In genomic region chr16:84763629-84764028, GRCh38 we compare ENCODE assay signal across 15 cellular contexts.
"Had no signal": no experiment of that assay in that cellular context is flagged by ENCODE, and none has a peak within 500 bp of the region (broad histone marks: within the 10 kb centered on the region; RNA-seq: fewer than 3 reads in every experiment).

No MANE protein-coding gene starts in this region.

- H3K27me3 ChIP-seq: adrenal gland, esophagus squamous epithelium, tibial artery, uterus had no signal

- DNase-seq: activated CD4-positive, alpha-beta T cell treated with anti-CD3 and anti-CD28 coated beads, Interleukin-2, amount 10 ng/mL, durations not matched to agents 7 days and 5 days; activated CD8-positive, alpha-beta memory T cell treated with anti-CD3 and anti-CD28 coated beads for 24 hours; activated gamma-delta T cell; adrenal gland; effector CD8-positive, alpha-beta T cell; esophagus squamous epithelium; left cardiac atrium; stimulated activated CD8-positive, alpha-beta memory T cell treated with anti-CD3 and anti-CD28 coated beads, Interleukin-4, amount 100 ng/mL, for 48 hours; stimulated activated naive CD4-positive, alpha-beta T cell; tibial artery; uterus had no signal

- H3K27ac Mint-ChIP-seq: activated CD4-positive, alpha-beta T cell treated with anti-CD3 and anti-CD28 coated beads, Interleukin-2, amount 10 ng/mL, durations not matched to agents 7 days and 5 days; natural killer cell treated with Interleukin-12 subunit alpha and Interleukin-12 subunit beta and Interleukin-15 and Interleukin-18, amount 100 ng/mL, for 72 hours had no signal

- H3K4me3 Mint-ChIP-seq: activated CD4-positive, alpha-beta T cell treated with anti-CD3 and anti-CD28 coated beads, Interleukin-2, amount 10 ng/mL, durations not matched to agents 7 days and 5 days; dendritic cell treated with granulocyte-macrophage colony-stimulating factor and Interleukin-4, amounts not matched to agents 40 ng/mL and 50 ng/mL, for 4 days; natural killer cell treated with Interleukin-12 subunit alpha and Interleukin-12 subunit beta and Interleukin-15 and Interleukin-18, amount 100 ng/mL, for 72 hours had no signal

- H3K36me3 ChIP-seq: uterus had no signal

- H3K9me3 Mint-ChIP-seq: activated CD4-positive, alpha-beta T cell treated with anti-CD3 and anti-CD28 coated beads, Interleukin-2, amount 10 ng/mL, durations not matched to agents 7 days and 5 days; activated naive CD4-positive, alpha-beta T cell treated with anti-CD3 and anti-CD28 coated beads, Interleukin-2, amount 50 U/mL, for 72 hours; dendritic cell treated with granulocyte-macrophage colony-stimulating factor and Interleukin-4, amounts not matched to agents 40 ng/mL and 50 ng/mL, for 4 days; natural killer cell treated with Interleukin-12 subunit alpha and Interleukin-12 subunit beta and Interleukin-15 and Interleukin-18, amount 100 ng/mL, for 72 hours had no signal

- H3K27ac ChIP-seq: adrenal gland, esophagus squamous epithelium, parathyroid adenoma, tibial artery, uterus had no signal

- H3K4me1 ChIP-seq: uterus had no signal

- H3K9me3 ChIP-seq: adrenal gland, esophagus squamous epithelium, tibial artery, uterus had no signal

- H3K4me3 ChIP-seq: adrenal gland, esophagus squamous epithelium, tibial artery, uterus had no signal

- ATAC-seq: activated naive CD4-positive, alpha-beta T cell treated with anti-CD3 and anti-CD28 coated beads, Interleukin-2, amount 50 U/mL, for 72 hours; left cardiac atrium; natural killer cell treated with Interleukin-12 subunit alpha and Interleukin-12 subunit beta and Interleukin-15 and Interleukin-18, amount 100 ng/mL, for 72 hours had no signal

- H3K27me3 Mint-ChIP-seq: activated CD4-positive, alpha-beta T cell treated with anti-CD3 and anti-CD28 coated beads, Interleukin-2, amount 10 ng/mL, durations not matched to agents 7 days and 5 days; dendritic cell treated with granulocyte-macrophage colony-stimulating factor and Interleukin-4, amounts not matched to agents 40 ng/mL and 50 ng/mL, for 4 days; natural killer cell treated with Interleukin-12 subunit alpha and Interleukin-12 subunit beta and Interleukin-15 and Interleukin-18, amount 100 ng/mL, for 72 hours had no signal
